9 cellular contexts compared by ENCODE assay signal in genomic region chr19:38877781-38878574, GRCh38. TPM values are rescaled to one million over a fixed set of nuclear protein-coding genes. Genes with fewer than 3 reads are reported as not detected.
DNase-seq lines count a peak whose midpoint lies in the region; ATAC-seq, FAIRE-seq and TF ChIP-seq lines count a peak whose summit lies in the region.
"Had no signal": no experiment of that assay in that cellular context is flagged by ENCODE, and none has a peak within 500 bp of the region (broad histone marks: within the 10 kb centered on the region; RNA-seq: fewer than 3 reads in every experiment).

TSS of gene RINL (minus strand) at chr19:38878275. CDS start at chr19:38876742, 1,533 bp downstream.

- peak within 1 kb of the TSS; percentile 98 for H3K4me3 Mint-ChIP-seq in activated naive CD4-positive, alpha-beta T cell treated with anti-CD3 and anti-CD28 coated beads for 36 hours

- intact Hi-C loops in activated naive CD4-positive, alpha-beta T cell treated with anti-CD3 and anti-CD28 coated beads for 36 hours (cut with micrococcal nuclease): loop anchor here (1.0 kb wide), 2 partner anchors 21 to 52 kb away; partner anchors contain the start of genes MRPS12, NFKBIB, SARS2 and SIRT2
- intact Hi-C loops in HepG2 (cut with micrococcal nuclease; ENCODE audit: unreplicated experiment): no loop called here

- 14% methylated on average over 5 of the region's 11 CpGs for WGBS in HepG2 (ENCODE audit: low lambda C conversion rate)

- in situ Hi-C loops in HepG2 (cut with HindIII; ENCODE audit: extremely low pct_ligation_motif_present, low pct_unique_long_range_greater_than_20kb): no loop called here

- H3K4me1 Mint-ChIP-seq in activated naive CD4-positive, alpha-beta T cell treated with anti-CD3 and anti-CD28 coated beads for 36 hours (ENCODE audit: low read depth): peaks cover 29% of the 10 kb centered on the region

- no peaks in the 10 kb centered on the region for H4K20me1 ChIP-seq in Karpas-422 (ENCODE audit: insufficient read depth, low read depth, low read length)
- H4K20me1 ChIP-seq in HepG2 (ENCODE audit: insufficient read depth, low read length): no peaks in the 10 kb centered on the region

- H2AFZ ChIP-seq in Karpas-422 (ENCODE audit: low read length): peak within 1 kb of the TSS; percentile 68; the same call in 1 of the 2 replicates
- no peak within 1 kb of the TSS for H2AFZ ChIP-seq in HepG2 (ENCODE audit: low read length)

- DNase-seq in GM10266 (ENCODE audit: extremely low spot score) (peak; percentile 86), Karpas-422 (peak; percentile 89), HepG2 (ENCODE audit: low spot score) (no peak), dedifferentiated amniotic fluid mesenchymal stem cell (ENCODE audit: extremely low spot score) (no peak)
- peak; percentile 88 for DNase-seq in activated naive CD4-positive, alpha-beta T cell treated with anti-CD3 and anti-CD28 coated beads for 36 hours
- DNase-seq in stimulated activated CD8-positive, alpha-beta memory T cell treated with anti-CD3 and anti-CD28 coated beads, Interleukin-2, amount 100 ng/mL, for 48 hours (ENCODE audit: low read depth in 2 of 2): peak; percentile 51 to 55

- CTCF ChIA-PET in activated naive CD4-positive, alpha-beta T cell treated with anti-CD3 and anti-CD28 coated beads for 36 hours (lab: Charles Lee): interaction anchor here (0.6 to 5.7 kb wide), 8 partner anchors 8 to 449 kb away, joined by 3 to 54 read pairs (median 4); partner anchors contain the start of genes ECH1, MRPS12 and SARS2
- CTCF ChIA-PET in HepG2 (lab: Yijun Ruan, JAX; ENCODE audit: low intra/inter-chr PET ratio, low total read pairs): no interaction called here

- no peaks in the 10 kb centered on the region for H3K27me3 ChIP-seq in Karpas-422 (ENCODE audit: low read length)
- H3K27me3 ChIP-seq in HepG2 (ENCODE audit: control insufficient read depth in 1 of 2, insufficient read depth in 2 of 2, low read length in 2 of 2): no peaks in the 10 kb centered on the region

- H3K4me3 ChIP-seq in Karpas-422 (ENCODE audit: low read length): peak within 1 kb of the TSS; percentile 82
- peak within 1 kb of the TSS; percentile 72 to 86 (median 82) for H3K4me3 ChIP-seq in HepG2 (replicated peaks in 1 of 3; ENCODE audit: insufficient read depth in 1 of 3, low read depth in 2 of 3, low read length in 3 of 3)

- H3K27me3 Mint-ChIP-seq in activated naive CD4-positive, alpha-beta T cell treated with anti-CD3 and anti-CD28 coated beads for 36 hours (ENCODE audit: low read depth): no peaks in the 10 kb centered on the region

- BruUV-seq in HepG2 (replicated peaks; lab: Mats Ljungman, UMichigan): no TSS peak

- no peak for TF ChIP-seq RAD21 in HepG2 (CRISPR knock-in tag; IDR thresholded peaks at IDR 0.05)

- no peaks in the 10 kb centered on the region for H3K9me2 ChIP-seq in Karpas-422 (replicated peaks; ENCODE audit: insufficient read depth, low read length)

- POLR2A ChIA-PET in HepG2 (lab: Yijun Ruan, JAX): interaction anchor here (0.7 to 5.6 kb wide), 16 partner anchors 9 to 233 kb away, joined by 3 to 37 read pairs (median 5); partner anchors contain the start of genes ACTN4, ECH1, NFKBIB and SIRT2

- H3K4me2 ChIP-seq in Karpas-422 (ENCODE audit: low read depth, low read length, poor library complexity, severe bottlenecking) (peak within 1 kb of the TSS; percentile 89), HepG2 (ENCODE audit: low read depth, low read length) (peak within 1 kb of the TSS; percentile 79)

- H3K79me2 ChIP-seq in Karpas-422 (ENCODE audit: low read length) (peaks cover 22% of the 10 kb centered on the region), HepG2 (ENCODE audit: insufficient read depth, low read length) (no peaks in the 10 kb centered on the region)

- H3K9ac ChIP-seq in Karpas-422 (ENCODE audit: low read length) (peak within 1 kb of the TSS; percentile 90), HepG2 (ENCODE audit: insufficient read depth, low read depth, low read length) (peak within 1 kb of the TSS; percentile 74)

- H3K9me3 Mint-ChIP-seq in activated naive CD4-positive, alpha-beta T cell treated with anti-CD3 and anti-CD28 coated beads for 36 hours: no peaks in the 10 kb centered on the region

- no peaks in the 10 kb centered on the region for H3K9me3 ChIP-seq in Karpas-422 (ENCODE audit: low read length)
- no peaks in the 10 kb centered on the region for H3K9me3 ChIP-seq in HepG2 (ENCODE audit: low read length)

- H3K36me3 ChIP-seq in Karpas-422 (ENCODE audit: insufficient read depth, low read length) (no peaks in the 10 kb centered on the region; the same call in 1 of the 2 replicates), HepG2 (replicated peaks in 1 of 2; ENCODE audit: control insufficient read depth in 1 of 2, insufficient read depth in 2 of 2, low read length in 2 of 2) (no peaks in the 10 kb centered on the region)

- TF ChIP-seq CTCF in GM10266 (IDR thresholded peaks at IDR 0.05; ENCODE audit: control insufficient read depth, insufficient read depth, low read depth, missing control alignments): no peak
- TF ChIP-seq CTCF in HepG2 (CRISPR knock-in tag; IDR thresholded peaks at IDR 0.05): no peak

- TF ChIP-seq POLR2A in HepG2 (IDR thresholded peaks at IDR 0.05; ENCODE audit: insufficient read depth in 1 of 2, low read depth in 2 of 2, low read length in 2 of 2): peak; percentile 36 to 73; a peak in 2 of 4 replicates

- FAIRE-seq in HepG2 (lab: Jason Lieb, UNC): peak; percentile 63
- FAIRE-seq: islet of Langerhans had no signal

- peaks cover 24% of the 10 kb centered on the region for H3K4me1 ChIP-seq in Karpas-422 (ENCODE audit: low read length)
- H3K4me1 ChIP-seq in HepG2 (ENCODE audit: insufficient read depth, low read length): peaks cover 45% of the 10 kb centered on the region

- H3K27ac ChIP-seq in Karpas-422 (ENCODE audit: low read length) (peak within 1 kb of the TSS; percentile 73), HepG2 (ENCODE audit: extremely low read length, insufficient read depth, low read length) (peak within 1 kb of the TSS; percentile 58)

- TF ChIP-seq EP300 in HepG2 (IDR thresholded peaks at IDR 0.05; ENCODE audit: low read depth in 2 of 2, low read length in 2 of 2): no peak
- TF ChIP-seq EP300 in HepG2 (CRISPR knock-in tag; IDR thresholded peaks at IDR 0.05; ENCODE audit: borderline replicate concordance): no peak

- H3K36me3 Mint-ChIP-seq in activated naive CD4-positive, alpha-beta T cell treated with anti-CD3 and anti-CD28 coated beads for 36 hours (ENCODE audit: low read depth): peaks cover 17% of the 10 kb centered on the region

- H3K27ac Mint-ChIP-seq in activated naive CD4-positive, alpha-beta T cell treated with anti-CD3 and anti-CD28 coated beads for 36 hours: peak within 1 kb of the TSS; percentile 99

- ATAC-seq in SK-N-SH treated with all-trans-retinoic acid at 6 μM for 48 hours: peak; percentile 28; the same call in 2 of the 3 replicates
- ATAC-seq in HepG2: peak; percentile 76
- no peak for ATAC-seq in GM21786 (IDR thresholded peaks at IDR 0.05; ENCODE audit: unreplicated experiment)

TF ChIP-seq in SK-N-SH treated with all-trans-retinoic acid at 6 μM for 48 hours, 23 proteins besides CTCF, POLR2A, EP300 and RAD21:
- no peak for TF ChIP-seq RARB (CRISPR knock-in tag; IDR thresholded peaks at IDR 0.05)
- no peak for TF ChIP-seq ZFP3 (CRISPR knock-in tag; IDR thresholded peaks at IDR 0.05)
- TF ChIP-seq CSDC2 (CRISPR knock-in tag; IDR thresholded peaks at IDR 0.05): no peak

TF ChIP-seq in HepG2, 621 proteins besides CTCF, POLR2A, EP300 and RAD21 (continues in another document):
- TF ChIP-seq KDM5B (CRISPR knock-in tag; IDR thresholded peaks at IDR 0.05; ENCODE audit: borderline replicate concordance) (peak; percentile 40; the same call in 1 of the 2 replicates), ZNF329 (CRISPR knock-in tag; IDR thresholded peaks at IDR 0.05; ENCODE audit: low read depth) (no peak), ZBTB7B (CRISPR knock-in tag; IDR thresholded peaks at IDR 0.05) (0 out of 2 replicates have a peak, but pooled peaks have one; percentile 21), HDAC1 (CRISPR knock-in tag; IDR thresholded peaks at IDR 0.05) (0 out of 2 replicates have a peak, but pooled peaks have one; percentile 27), ZNF232 (CRISPR knock-in tag; IDR thresholded peaks at IDR 0.05; ENCODE audit: borderline replicate concordance) (0 out of 2 replicates have a peak, but pooled peaks have one; percentile 59), ZSCAN21 (CRISPR knock-in tag; IDR thresholded peaks at IDR 0.05; ENCODE audit: borderline replicate concordance) (0 out of 2 replicates have a peak, but pooled peaks have one; percentile 38), KAT8 (CRISPR knock-in tag; IDR thresholded peaks at IDR 0.05) (peak; percentile 62)

RNA-seq across cellular contexts. Expression of gene RINL, which starts in this region (rescaled TPM):
- 69.3 and 77.5 TPM in 2 replicates for total RNA-seq in Karpas-422 (2014; rRNA removed; shearing (Covaris generic); ENCODE audit: low replicate concordance)
- 100 to 1,000 TPM; 107 to 117 TPM for total RNA-seq in activated naive CD4-positive, alpha-beta T cell treated with anti-CD3 and anti-CD28 coated beads for 36 hours
- total RNA-seq in HepG2 (2016; rRNA removed; fragmentation: Illumina TruSeq; extraction: Trizol): 10.3 and 11.4 TPM in 2 replicates
- total RNA-seq in HepG2 (2016; cell fraction: cytosol; rRNA removed; fragmentation: Illumina TruSeq; extraction: Trizol; ENCODE audit: low read depth): 4.4 and 4.8 TPM in 2 replicates
- 11.9 and 12.4 TPM in 2 replicates for total RNA-seq in HepG2 (2016; cell fraction: insoluble cytoplasmic fraction; rRNA removed; fragmentation: Illumina TruSeq; extraction: Trizol)
- 8.3 and 11.2 TPM in 2 replicates for total RNA-seq in HepG2 (2016; cell fraction: membrane; rRNA removed; fragmentation: Illumina TruSeq; extraction: Trizol)
- 5.0 and 8.7 TPM in 2 replicates for total RNA-seq in HepG2 (2016; cell fraction: nucleus; rRNA removed; fragmentation: Illumina TruSeq; extraction: Trizol)
- polyA plus RNA-seq in HepG2 (2011; rRNA removed): 18.0 and 18.5 TPM in 2 replicates
- 13.8 and 14.5 TPM in 2 replicates for polyA plus RNA-seq in HepG2 (2011; cell fraction: cytosol; rRNA removed)
- 23.0 and 23.9 TPM in 2 replicates for polyA plus RNA-seq in HepG2 (2011; cell fraction: nucleus; rRNA removed)
- polyA plus RNA-seq in HepG2 (2012): 8.6 and 10.2 TPM in 2 replicates
- 2.4 and 2.6 TPM in 2 replicates for polyA plus RNA-seq in HepG2 (2016; cell fraction: cytosol; fragmentation: Illumina TruSeq; extraction: Trizol; ENCODE audit: low read depth)
- 9.1 and 12.2 TPM in 2 replicates for polyA plus RNA-seq in HepG2 (2016; cell fraction: insoluble cytoplasmic fraction; fragmentation: Illumina TruSeq; extraction: Trizol; ENCODE audit: low read depth)
- polyA plus RNA-seq in HepG2 (2016; cell fraction: membrane; fragmentation: Illumina TruSeq; extraction: Trizol; ENCODE audit: low read depth): 5.3 and 6.5 TPM in 2 replicates
- polyA plus RNA-seq in HepG2 (2016; cell fraction: nucleus; fragmentation: Illumina TruSeq; extraction: Trizol; ENCODE audit: insufficient read depth, low read depth): 12.7 and 15.7 TPM in 2 replicates
- 3.7 and 14.6 TPM in 2 replicates for polyA minus RNA-seq in HepG2 (2011; rRNA and poly(A)+ RNA removed; ENCODE audit: low replicate concordance)
- polyA minus RNA-seq in HepG2 (2011; cell fraction: cytosol; rRNA and poly(A)+ RNA removed): 5.7 and 7.2 TPM in 2 replicates
- 9.9 and 10.7 TPM in 2 replicates for polyA minus RNA-seq in HepG2 (2011; cell fraction: nucleus; rRNA and poly(A)+ RNA removed)

Comparison
In these comparisons a context has a peak if more than half of its experiments do, and no peak if none do; other contexts are left out.
1. DNase-seq: peak in GM10266 (single experiment), Karpas-422 (single experiment), activated naive CD4-positive, alpha-beta T cell treated with anti-CD3 and anti-CD28 coated beads for 36 hours (single experiment) and stimulated activated CD8-positive, alpha-beta memory T cell treated with anti-CD3 and anti-CD28 coated beads, Interleukin-2, amount 100 ng/mL, for 48 hours (2 of 2); none in HepG2 (single experiment) and dedifferentiated amniotic fluid mesenchymal stem cell (single experiment).